Comparison of ENCODE assay signal across 8 cellular contexts in the genomic region with DNA sequence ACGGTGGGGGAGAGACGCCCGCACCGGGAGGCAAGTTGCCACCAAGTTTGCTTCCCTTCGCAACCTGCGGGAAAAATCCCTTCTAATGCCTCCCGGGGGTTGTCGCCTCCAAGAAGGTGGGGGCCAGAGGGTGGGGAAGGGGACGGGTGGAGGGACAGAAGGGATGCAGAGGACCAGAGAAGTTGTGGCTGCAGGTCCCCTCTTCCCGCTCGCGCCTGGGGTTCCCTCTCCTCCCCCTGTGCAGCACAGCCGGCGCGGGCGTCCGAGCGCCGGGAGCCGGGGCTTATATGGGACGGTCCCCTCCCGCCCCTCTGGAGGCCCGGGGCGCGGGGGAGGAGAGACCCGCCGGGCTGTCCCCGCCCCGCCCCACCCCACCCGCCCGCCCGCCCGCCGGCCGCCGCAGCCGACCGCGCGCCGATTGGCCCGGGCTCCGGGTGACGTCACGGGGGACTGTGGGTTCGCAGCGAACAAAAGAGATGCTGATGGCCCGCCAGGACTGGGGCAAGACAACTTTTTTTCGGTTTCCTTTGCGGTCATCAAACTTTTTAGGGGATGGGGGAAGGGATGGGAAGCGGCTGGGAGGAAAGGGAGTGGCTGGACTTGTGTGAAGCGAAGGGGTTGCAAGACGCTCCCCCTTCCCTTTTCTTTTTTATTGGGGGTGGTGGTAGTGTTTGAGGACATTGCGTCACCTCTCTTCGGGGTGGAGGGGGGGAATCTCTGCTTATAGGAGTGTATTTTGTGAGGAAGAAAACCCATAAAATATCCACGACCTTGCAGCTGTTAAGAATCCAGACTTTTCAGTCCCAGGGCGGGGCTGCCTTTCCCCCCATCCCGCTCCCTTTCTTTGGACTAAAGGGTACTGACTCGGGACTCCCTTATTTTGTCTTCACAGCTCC. TPM values are rescaled to one million over a fixed set of nuclear protein-coding genes. Genes with fewer than 3 reads are reported as not detected.
DNase-seq lines count a peak whose midpoint lies in the region; ATAC-seq and TF ChIP-seq lines count a peak whose summit lies in the region.

Gene FN1, minus strand, starts transcription at position 260 of the 896 bp plus-strand sequence. CDS start 266 bp downstream, outside the sequence.

- peaks cover 77% of the 10 kb centered on the region for H3K27me3 Mint-ChIP-seq in activated naive CD8-positive, alpha-beta T cell treated with anti-CD3 and anti-CD28 coated beads, Interleukin-2, amount 50 U/mL, for 24 hours
- no peaks in the 10 kb centered on the region for H3K27me3 Mint-ChIP-seq in osteocyte (ENCODE audit: unreplicated experiment)

- peak; percentile 95 to 98 for DNase-seq in SJSA1 (ENCODE audit: low read depth in 1 of 2, low spot score in 2 of 2)
- DNase-seq in activated naive CD8-positive, alpha-beta T cell treated with anti-CD3 and anti-CD28 coated beads, Interleukin-2, amount 50 U/mL, for 24 hours, result peak; percentile 72
- peak; percentile 94 for DNase-seq in Right ventricle myocardium inferior (ENCODE audit: missing footprints)
- peak; percentile 99 for DNase-seq in osteocyte (ENCODE audit: extremely low spot score, unreplicated experiment)
- peak; percentile 89 for DNase-seq in thoracic aorta (ENCODE audit: low spot score)

- H4K20me1 ChIP-seq in BLaER1, result no peaks in the 10 kb centered on the region

- H3K36me3 ChIP-seq in BLaER1, result no peaks in the 10 kb centered on the region
- H3K36me3 ChIP-seq in SJSA1, result peaks cover 43% of the 10 kb centered on the region
- peaks cover 15% of the 10 kb centered on the region for H3K36me3 ChIP-seq in thoracic aorta

- H3K9ac ChIP-seq in BLaER1, result peak within 1 kb of the TSS; percentile 59

- ATAC-seq in GM19372 (IDR thresholded peaks at IDR 0.05; ENCODE audit: low read depth, unreplicated experiment), result peak; percentile 95
- peak; percentile 57 for ATAC-seq in HG03558 (IDR thresholded peaks at IDR 0.05; ENCODE audit: extremely low read depth, unreplicated experiment)
- peak; percentile 77 for ATAC-seq in activated naive CD8-positive, alpha-beta T cell treated with anti-CD3 and anti-CD28 coated beads, Interleukin-2, amount 50 U/mL, for 24 hours
- peak; percentile 93 for ATAC-seq in Right ventricle myocardium inferior
- peak; percentile 89 for ATAC-seq in thoracic aorta (ENCODE audit: insufficient number of reproducible peaks, low FRiP score, low read depth)

- peaks cover 15% of the 10 kb centered on the region for H3K4me1 ChIP-seq in BLaER1
- H3K4me1 ChIP-seq in SJSA1 (replicated peaks), result peaks cover 47% of the 10 kb centered on the region
- H3K4me1 ChIP-seq in thoracic aorta (ENCODE audit: control insufficient read depth in 1 of 2, low read depth in 2 of 2), result peaks cover 11 to 47% of the 10 kb centered on the region in 2 donors

- H3K27me3 ChIP-seq in BLaER1 (peaks cover 40% of the 10 kb centered on the region), SJSA1 (replicated peaks) (no peaks in the 10 kb centered on the region), thoracic aorta (replicated peaks; ENCODE audit: insufficient read depth) (no peaks in the 10 kb centered on the region)

- H3K9me3 Mint-ChIP-seq in activated naive CD8-positive, alpha-beta T cell treated with anti-CD3 and anti-CD28 coated beads, Interleukin-2, amount 50 U/mL, for 24 hours, result no peaks in the 10 kb centered on the region
- no peaks in the 10 kb centered on the region for H3K9me3 Mint-ChIP-seq in osteocyte (ENCODE audit: unreplicated experiment)

- no peaks in the 10 kb centered on the region for H3K36me3 Mint-ChIP-seq in activated naive CD8-positive, alpha-beta T cell treated with anti-CD3 and anti-CD28 coated beads, Interleukin-2, amount 50 U/mL, for 24 hours (ENCODE audit: low read depth)
- peaks cover 44% of the 10 kb centered on the region for H3K36me3 Mint-ChIP-seq in osteocyte (ENCODE audit: unreplicated experiment)

- intact Hi-C loops in Right ventricle myocardium inferior (cut with DNase I), result no loop called here

- peaks cover 18% of the 10 kb centered on the region for H3K4me1 Mint-ChIP-seq in activated naive CD8-positive, alpha-beta T cell treated with anti-CD3 and anti-CD28 coated beads, Interleukin-2, amount 50 U/mL, for 24 hours
- H3K4me1 Mint-ChIP-seq in osteocyte (ENCODE audit: unreplicated experiment), result peaks cover 59% of the 10 kb centered on the region

- H3K27ac Mint-ChIP-seq in activated naive CD8-positive, alpha-beta T cell treated with anti-CD3 and anti-CD28 coated beads, Interleukin-2, amount 50 U/mL, for 24 hours, result no peak within 1 kb of the TSS
- H3K27ac Mint-ChIP-seq in osteocyte (ENCODE audit: unreplicated experiment), result peak within 1 kb of the TSS; percentile 100

- H3K9me3 ChIP-seq in BLaER1 (no peaks in the 10 kb centered on the region), SJSA1 (replicated peaks) (no peaks in the 10 kb centered on the region), thoracic aorta (no peaks in the 10 kb centered on the region)

- peak within 1 kb of the TSS; percentile 78 for H3K4me3 Mint-ChIP-seq in activated naive CD8-positive, alpha-beta T cell treated with anti-CD3 and anti-CD28 coated beads, Interleukin-2, amount 50 U/mL, for 24 hours
- H3K4me3 Mint-ChIP-seq in osteocyte (ENCODE audit: unreplicated experiment), result peak within 1 kb of the TSS; percentile 98

- H3K4me2 ChIP-seq in BLaER1, result peak within 1 kb of the TSS; percentile 95

- H3K27ac ChIP-seq in BLaER1 (no peak within 1 kb of the TSS), SJSA1 (peak within 1 kb of the TSS; percentile 96), thoracic aorta (peak within 1 kb of the TSS; percentile 99 to 100)

- H3K4me3 ChIP-seq in BLaER1 (peak within 1 kb of the TSS; percentile 73), SJSA1 (peak within 1 kb of the TSS; percentile 74), thoracic aorta (peak within 1 kb of the TSS; percentile 79)

- TF ChIP-seq CTCF in osteocyte (IDR thresholded peaks at IDR 0.05) (no peak), thoracic aorta (IDR thresholded peaks at IDR 0.05) (no peak)

RNA-seq across cellular contexts. Expression of gene FN1, which starts in this region (rescaled TPM):
- 498 and 887 TPM in 2 replicates for total RNA-seq in SJSA1 (2014; rRNA removed; shearing (Covaris generic))
- 92.2 TPM for total RNA-seq in Right ventricle myocardium inferior
- total RNA-seq in osteocyte, result 16,854 and 18,487 TPM in 2 replicates
- total RNA-seq in thoracic aorta, result 1,000 to 10,000 TPM; 6,415 to 8,882 TPM
